ENCODE assay signal across 30 cellular contexts in the genomic region with DNA sequence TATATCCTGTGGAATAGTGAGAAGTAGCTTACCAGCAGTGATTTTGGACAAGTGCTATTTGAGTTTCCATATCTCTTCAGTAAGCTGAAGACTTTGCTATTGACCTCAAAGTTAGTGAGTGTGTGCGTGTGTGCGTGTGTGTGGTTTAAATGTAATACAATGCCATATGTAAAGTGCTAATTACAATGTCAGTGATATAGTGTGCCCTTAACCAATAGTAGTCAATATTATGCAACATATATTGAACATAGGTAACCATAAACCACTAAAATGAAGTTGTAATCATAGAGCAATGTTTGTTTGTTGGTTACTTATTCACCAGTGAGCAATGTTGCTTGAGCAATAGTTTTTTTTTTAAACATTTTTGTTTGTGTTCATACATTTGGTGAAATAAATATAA.
"Had no signal": no experiment of that assay in that cellular context is flagged by ENCODE, and none has a peak within 500 bp of the region (broad histone marks: within the 10 kb centered on the region; RNA-seq: fewer than 3 reads in every experiment).

No MANE protein-coding gene starts in this region.

- H3K36me3 Mint-ChIP-seq: activated CD4-positive, alpha-beta memory T cell treated with anti-CD3 and anti-CD28 coated beads for 36 hours; activated CD8-positive, alpha-beta memory T cell treated with anti-CD3 and anti-CD28 coated beads, Interleukin-2, amount 10 ng/mL, durations not matched to agents 7 days and 5 days; activated naive CD4-positive, alpha-beta T cell treated with anti-CD3 and anti-CD28 coated beads, Interleukin-2, amount 10 ng/mL, durations not matched to agents 7 days and 5 days; activated naive CD4-positive, alpha-beta T cell treated with anti-CD3 and anti-CD28 coated beads, Interleukin-2, amount 50 U/mL, for 72 hours; activated naive CD8-positive, alpha-beta T cell treated with anti-CD3 and anti-CD28 coated beads, Interleukin-2, amount 10 ng/mL, durations not matched to agents 7 days and 5 days; brain had no signal

- H3K9me3 Mint-ChIP-seq: activated CD4-positive, alpha-beta T cell treated with anti-CD3 and anti-CD28 coated beads, Interleukin-2, amount 10 ng/mL, durations not matched to agents 24 days and 14 days; activated naive CD8-positive, alpha-beta T cell treated with anti-CD3 and anti-CD28 coated beads, Interleukin-2, amount 10 ng/mL, durations not matched to agents 7 days and 5 days had no signal

- FAIRE-seq: frontal cortex had no signal

- DNase-seq: activated CD4-positive, alpha-beta memory T cell treated with anti-CD3 and anti-CD28 coated beads for 36 hours; activated CD4-positive, alpha-beta T cell treated with anti-CD3 and anti-CD28 coated beads for 36 hours; activated CD4-positive, alpha-beta T cell treated with anti-CD3 and anti-CD28 coated beads, Interleukin-2, amount 10 ng/mL, durations not matched to agents 24 days and 14 days; activated CD4-positive, CD25-positive, alpha-beta regulatory T cell; activated CD4-positive, CD25-positive, alpha-beta regulatory T cell treated with anti-CD3 and anti-CD28 coated beads, Interleukin-2, amount 50 U/mL, for 72 hours; activated CD8-positive, alpha-beta memory T cell treated with anti-CD3 and anti-CD28 coated beads, Interleukin-2, amount 10 ng/mL, durations not matched to agents 7 days and 5 days; activated CD8-positive, alpha-beta memory T cell treated with anti-CD3 and anti-CD28 coated beads, Interleukin-2, amount 50 U/mL, for 4 hours; activated CD8-positive, alpha-beta T cell treated with anti-CD3 and anti-CD28 coated beads, Interleukin-2, amount 10 ng/mL, durations not matched to agents 7 days and 5 days; activated gamma-delta T cell; activated naive CD4-positive, alpha-beta T cell; activated naive CD4-positive, alpha-beta T cell treated with anti-CD3 and anti-CD28 coated beads, Interleukin-2, amount 10 ng/mL, durations not matched to agents 7 days and 5 days; activated naive CD8-positive, alpha-beta T cell treated with anti-CD3 and anti-CD28 coated beads, Interleukin-2, amount 10 ng/mL, durations not matched to agents 7 days and 5 days; activated T-cell treated with anti-CD3 and anti-CD28 coated beads, Interleukin-2, amount 50 U/mL, for 1 hour; activated T-cell treated with anti-CD3 and anti-CD28 coated beads, Interleukin-2, amount 50 U/mL, for 48 hours; central memory CD4-positive, alpha-beta T cell; cerebellar nuclear complex; cortex of kidney; dermis blood vessel endothelial cell; effector CD8-positive, alpha-beta T cell; foreskin fibroblast; head of caudate nucleus; T-helper 2 cell had no signal

- H3K27ac ChIP-seq: ascending aorta, breast epithelium, cardiac muscle cell had no signal

- H3K4me3 Mint-ChIP-seq: activated CD4-positive, alpha-beta memory T cell treated with anti-CD3 and anti-CD28 coated beads for 36 hours; activated CD4-positive, alpha-beta T cell treated with anti-CD3 and anti-CD28 coated beads for 36 hours; activated CD4-positive, alpha-beta T cell treated with anti-CD3 and anti-CD28 coated beads, Interleukin-2, amount 10 ng/mL, durations not matched to agents 24 days and 14 days; activated CD8-positive, alpha-beta memory T cell treated with anti-CD3 and anti-CD28 coated beads, Interleukin-2, amount 10 ng/mL, durations not matched to agents 7 days and 5 days; activated CD8-positive, alpha-beta T cell treated with anti-CD3 and anti-CD28 coated beads, Interleukin-2, amount 10 ng/mL, durations not matched to agents 7 days and 5 days; activated naive CD4-positive, alpha-beta T cell treated with anti-CD3 and anti-CD28 coated beads, Interleukin-2, amount 10 ng/mL, durations not matched to agents 7 days and 5 days; activated naive CD8-positive, alpha-beta T cell treated with anti-CD3 and anti-CD28 coated beads, Interleukin-2, amount 10 ng/mL, durations not matched to agents 7 days and 5 days; activated T-helper 1 cell treated with anti-CD3 and anti-CD28 coated beads, Interleukin-12 subunit alpha, Interleukin-12 subunit beta, Interleukin-2, Interleukin-4 antibody, amounts not matched to agents 30 ng/mL and 10 ng/mL and 1 ng/mL, durations not matched to agents 14 hours and 24 hours and 36 hours; brain had no signal

- H3K27ac Mint-ChIP-seq: activated CD4-positive, alpha-beta memory T cell treated with anti-CD3 and anti-CD28 coated beads for 36 hours; activated CD4-positive, alpha-beta T cell treated with anti-CD3 and anti-CD28 coated beads for 36 hours; activated CD4-positive, alpha-beta T cell treated with anti-CD3 and anti-CD28 coated beads, Interleukin-2, amount 10 ng/mL, durations not matched to agents 24 days and 14 days; activated CD8-positive, alpha-beta memory T cell treated with anti-CD3 and anti-CD28 coated beads, Interleukin-2, amount 10 ng/mL, durations not matched to agents 7 days and 5 days; activated CD8-positive, alpha-beta T cell treated with anti-CD3 and anti-CD28 coated beads, Interleukin-2, amount 10 ng/mL, durations not matched to agents 7 days and 5 days; activated naive CD4-positive, alpha-beta T cell treated with anti-CD3 and anti-CD28 coated beads, Interleukin-2, amount 10 ng/mL, durations not matched to agents 7 days and 5 days; activated naive CD4-positive, alpha-beta T cell treated with anti-CD3 and anti-CD28 coated beads, Interleukin-2, amount 50 U/mL, for 72 hours; activated naive CD8-positive, alpha-beta T cell treated with anti-CD3 and anti-CD28 coated beads, Interleukin-2, amount 10 ng/mL, durations not matched to agents 7 days and 5 days; activated T-helper 1 cell treated with anti-CD3 and anti-CD28 coated beads, Interleukin-12 subunit alpha, Interleukin-12 subunit beta, Interleukin-2, Interleukin-4 antibody, amounts not matched to agents 30 ng/mL and 10 ng/mL and 1 ng/mL, durations not matched to agents 14 hours and 24 hours and 36 hours; brain had no signal

- H3K36me3 ChIP-seq: ascending aorta, breast epithelium, cardiac muscle cell had no signal

- ATAC-seq: activated CD4-positive, alpha-beta T cell treated with anti-CD3 and anti-CD28 coated beads for 36 hours; activated CD8-positive, alpha-beta memory T cell treated with anti-CD3 and anti-CD28 coated beads, Interleukin-2, amount 10 ng/mL, durations not matched to agents 7 days and 5 days; activated CD8-positive, alpha-beta T cell treated with anti-CD3 and anti-CD28 coated beads, Interleukin-2, amount 10 ng/mL, durations not matched to agents 7 days and 5 days; activated naive CD4-positive, alpha-beta T cell treated with anti-CD3 and anti-CD28 coated beads, Interleukin-2, amount 50 U/mL, for 72 hours; esophagus mucosa had no signal

- H3K4me1 ChIP-seq: ascending aorta, breast epithelium had no signal

- H3K4me1 Mint-ChIP-seq: activated CD4-positive, alpha-beta T cell treated with anti-CD3 and anti-CD28 coated beads for 36 hours; activated CD4-positive, alpha-beta T cell treated with anti-CD3 and anti-CD28 coated beads, Interleukin-2, amount 10 ng/mL, durations not matched to agents 24 days and 14 days; activated CD8-positive, alpha-beta memory T cell treated with anti-CD3 and anti-CD28 coated beads, Interleukin-2, amount 10 ng/mL, durations not matched to agents 7 days and 5 days; activated naive CD4-positive, alpha-beta T cell treated with anti-CD3 and anti-CD28 coated beads, Interleukin-2, amount 10 ng/mL, durations not matched to agents 7 days and 5 days; activated naive CD8-positive, alpha-beta T cell treated with anti-CD3 and anti-CD28 coated beads, Interleukin-2, amount 10 ng/mL, durations not matched to agents 7 days and 5 days had no signal

- H3K4me3 ChIP-seq: ascending aorta, breast epithelium, cardiac muscle cell had no signal

- H3K27me3 ChIP-seq: ascending aorta, breast epithelium, cardiac muscle cell had no signal

- H3K27me3 Mint-ChIP-seq: activated CD4-positive, alpha-beta memory T cell treated with anti-CD3 and anti-CD28 coated beads for 36 hours; activated CD4-positive, alpha-beta T cell treated with anti-CD3 and anti-CD28 coated beads for 36 hours; activated CD4-positive, alpha-beta T cell treated with anti-CD3 and anti-CD28 coated beads, Interleukin-2, amount 10 ng/mL, durations not matched to agents 24 days and 14 days; activated CD8-positive, alpha-beta memory T cell treated with anti-CD3 and anti-CD28 coated beads, Interleukin-2, amount 10 ng/mL, durations not matched to agents 7 days and 5 days; activated naive CD4-positive, alpha-beta T cell treated with anti-CD3 and anti-CD28 coated beads, Interleukin-2, amount 10 ng/mL, durations not matched to agents 7 days and 5 days; activated naive CD8-positive, alpha-beta T cell treated with anti-CD3 and anti-CD28 coated beads, Interleukin-2, amount 10 ng/mL, durations not matched to agents 7 days and 5 days had no signal

- H3K9me3 ChIP-seq: ascending aorta, breast epithelium had no signal
